Comparison of ENCODE assay signal across 28 cellular contexts in genomic region chr3:158781859-158782258, GRCh38. TPM values are rescaled to one million over a fixed set of nuclear protein-coding genes. Genes with fewer than 3 reads are reported as not detected.
"Had no signal": no experiment of that assay in that cellular context is flagged by ENCODE, and none has a peak within 500 bp of the region (broad histone marks: within the 10 kb centered on the region; RNA-seq: fewer than 3 reads in every experiment).

No MANE protein-coding gene starts in this region.

- H3K27ac Mint-ChIP-seq: activated CD8-positive, alpha-beta memory T cell treated with anti-CD3 and anti-CD28 coated beads, Interleukin-2, amount 10 ng/mL, durations not matched to agents 7 days and 5 days; activated naive CD4-positive, alpha-beta T cell treated with anti-CD3 and anti-CD28 coated beads for 36 hours; activated naive CD8-positive, alpha-beta T cell; activated T-helper 17 cell treated with anti-CD3 and anti-CD28 coated beads, Interleukin-2, amount 50 U/mL, for 72 hours; T-helper 1 cell treated with Interleukin-12 subunit alpha and Interleukin-12 subunit beta and Interleukin-4 antibody, amounts not matched to agents 30 μg/mL and 1 μg/mL, for 36 hours had no signal

- H3K9me3 Mint-ChIP-seq: activated naive CD4-positive, alpha-beta T cell treated with anti-CD3 and anti-CD28 coated beads for 36 hours; activated T-helper 17 cell treated with anti-CD3 and anti-CD28 coated beads, Interleukin-2, amount 50 U/mL, for 72 hours; central memory CD8-positive, alpha-beta T cell; T-helper 1 cell treated with Interleukin-12 subunit alpha and Interleukin-12 subunit beta and Interleukin-4 antibody, amounts not matched to agents 30 μg/mL and 1 μg/mL, for 36 hours had no signal

- H3K4me1 Mint-ChIP-seq: activated CD8-positive, alpha-beta memory T cell treated with anti-CD3 and anti-CD28 coated beads, Interleukin-2, amount 10 ng/mL, durations not matched to agents 7 days and 5 days; activated T-helper 17 cell treated with anti-CD3 and anti-CD28 coated beads, Interleukin-2, amount 50 U/mL, for 72 hours; brain; central memory CD8-positive, alpha-beta T cell had no signal

- H3K27me3 Mint-ChIP-seq: activated CD8-positive, alpha-beta memory T cell treated with anti-CD3 and anti-CD28 coated beads, Interleukin-2, amount 10 ng/mL, durations not matched to agents 7 days and 5 days; activated naive CD8-positive, alpha-beta T cell; activated T-helper 17 cell treated with anti-CD3 and anti-CD28 coated beads, Interleukin-2, amount 50 U/mL, for 72 hours; brain; central memory CD8-positive, alpha-beta T cell had no signal

- FAIRE-seq: astrocyte, RCC 7860 had no signal

- DNase-seq: activated CD4-positive, alpha-beta T cell treated with anti-CD3 and anti-CD28 coated beads for 4 hours; activated CD4-positive, alpha-beta T cell treated with anti-CD3 and anti-CD28 coated beads, Interleukin-2, amount 50 U/mL, for 48 hours; activated CD8-positive, alpha-beta memory T cell treated with anti-CD3 and anti-CD28 coated beads, Interleukin-2, amount 10 ng/mL, durations not matched to agents 7 days and 5 days; activated gamma-delta T cell; activated naive CD4-positive, alpha-beta T cell treated with anti-CD3 and anti-CD28 coated beads for 36 hours; activated T-cell treated with anti-CD3 and anti-CD28 coated beads, Interleukin-2, amount 50 U/mL, for 48 hours; amygdala; KG1; NCI-H1092; NCI-H1417 treated with DMSO at 0.1 percent for 48 hours; NCI-H1694; NCI-H2029; NCI-H2107; NCI-H2171 treated with DMSO at 0.1 percent for 48 hours; NCI-H226; NCI-H510A; NCI-H526 treated with DMSO at 0.1 percent for 48 hours; NK-92 treated with Interleukin-12 subunit alpha and Interleukin-12 subunit beta, amount 100 ng/mL, for 24 hours; SHP77 treated with DMSO at 0.1 percent for 48 hours had no signal

- H3K4me3 Mint-ChIP-seq: activated CD8-positive, alpha-beta memory T cell treated with anti-CD3 and anti-CD28 coated beads, Interleukin-2, amount 10 ng/mL, durations not matched to agents 7 days and 5 days; activated naive CD4-positive, alpha-beta T cell treated with anti-CD3 and anti-CD28 coated beads for 36 hours; activated naive CD8-positive, alpha-beta T cell; activated T-helper 17 cell treated with anti-CD3 and anti-CD28 coated beads, Interleukin-2, amount 50 U/mL, for 72 hours; brain; central memory CD8-positive, alpha-beta T cell; T-helper 1 cell treated with Interleukin-12 subunit alpha and Interleukin-12 subunit beta and Interleukin-4 antibody, amounts not matched to agents 30 μg/mL and 1 μg/mL, for 36 hours had no signal

- H3K36me3 Mint-ChIP-seq: activated CD8-positive, alpha-beta memory T cell treated with anti-CD3 and anti-CD28 coated beads, Interleukin-2, amount 10 ng/mL, durations not matched to agents 7 days and 5 days had no signal

- ATAC-seq: activated CD4-positive, CD25-positive, alpha-beta regulatory T cell treated with anti-CD3 and anti-CD28 coated beads, Interleukin-2, amount 50 U/mL, for 24 hours; activated CD8-positive, alpha-beta memory T cell treated with anti-CD3 and anti-CD28 coated beads, Interleukin-2, amount 10 ng/mL, durations not matched to agents 7 days and 5 days; activated T-helper 17 cell treated with anti-CD3 and anti-CD28 coated beads, Interleukin-2, amount 50 U/mL, for 72 hours had no signal

RNA-seq across cellular contexts. Expression of gene RARRES1, which starts 49.6 kb away (rescaled TPM):
- total RNA-seq: activated CD8-positive, alpha-beta memory T cell treated with anti-CD3 and anti-CD28 coated beads, Interleukin-2, amount 10 ng/mL, durations not matched to agents 7 days and 5 days; activated naive CD4-positive, alpha-beta T cell treated with anti-CD3 and anti-CD28 coated beads for 36 hours; activated T-helper 17 cell treated with anti-CD3 and anti-CD28 coated beads, Interleukin-2, amount 50 U/mL, for 72 hours; MCF 10A had no signal
